In the genomic region with DNA sequence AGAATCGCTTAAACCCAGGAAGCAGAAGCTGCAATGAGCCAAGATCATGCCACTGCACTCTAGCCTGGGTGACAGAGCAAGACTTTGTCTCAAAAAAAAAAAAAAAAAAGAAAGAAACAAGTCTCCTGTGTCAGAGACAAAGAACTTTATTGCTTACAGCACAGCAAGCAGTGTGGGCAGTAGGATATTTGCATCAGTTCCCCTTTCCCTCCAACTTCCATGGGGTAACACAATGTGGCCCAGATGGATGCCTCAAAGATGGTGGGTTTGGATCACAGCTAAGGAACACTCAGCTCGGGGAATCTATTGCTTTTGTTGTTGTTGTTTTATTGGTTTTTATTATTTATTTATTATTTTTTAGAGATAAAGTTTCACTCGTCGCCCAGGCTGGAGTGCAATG, we compare ENCODE assay signal across 19 cellular contexts. TPM values are rescaled to one million over a fixed set of nuclear protein-coding genes. Genes with fewer than 3 reads are reported as not detected.
DNase-seq lines count a peak whose midpoint lies in the region; ATAC-seq and TF ChIP-seq lines count a peak whose summit lies in the region.
"Had no signal": no experiment of that assay in that cellular context is flagged by ENCODE, and none has a peak within 500 bp of the region (broad histone marks: within the 10 kb centered on the region; RNA-seq: fewer than 3 reads in every experiment).

No MANE protein-coding gene starts in this region.

- no peak overlapping the region for H3K4me3 Mint-ChIP-seq in chondrocyte (ENCODE audit: unreplicated experiment)
- no peak overlapping the region for H3K4me3 Mint-ChIP-seq in progenitor cell of endocrine pancreas (ENCODE audit: low read depth)
- H3K4me3 Mint-ChIP-seq in CD8-positive, alpha-beta T cell: no peak overlapping the region
- H3K4me3 Mint-ChIP-seq: CD4-positive, alpha-beta memory T cell had no signal

- CTCF ChIA-PET in CD8-positive, alpha-beta T cell (lab: Charles Lee): no interaction called here

- TF ChIP-seq CTCF in chondrocyte (IDR thresholded peaks at IDR 0.05): no peak
- no peak for TF ChIP-seq CTCF in progenitor cell of endocrine pancreas (IDR thresholded peaks at IDR 0.05; ENCODE audit: unreplicated experiment)
- no peak for TF ChIP-seq CTCF in vagina (IDR thresholded peaks at IDR 0.05)
- TF ChIP-seq CTCF in CD8-positive, alpha-beta T cell (IDR thresholded peaks at IDR 0.05): no peak

- H3K27me3 ChIP-seq in vagina: no peaks in the 10 kb centered on the region
- no peaks in the 10 kb centered on the region for H3K27me3 ChIP-seq in CD8-positive, alpha-beta T cell (ENCODE audit: insufficient read depth, low read length)
- H3K27me3 ChIP-seq: MG63 had no signal

- H3K36me3 Mint-ChIP-seq in chondrocyte (ENCODE audit: low read depth) (no peaks in the 10 kb centered on the region), progenitor cell of endocrine pancreas (ENCODE audit: insufficient read depth) (peaks cover 6% of the 10 kb centered on the region)
- H3K36me3 Mint-ChIP-seq in CD8-positive, alpha-beta T cell: no peaks in the 10 kb centered on the region
- H3K36me3 Mint-ChIP-seq: CD4-positive, alpha-beta memory T cell had no signal

- H3K4me1 Mint-ChIP-seq in chondrocyte (ENCODE audit: low read depth) (peaks cover 34% of the 10 kb centered on the region), progenitor cell of endocrine pancreas (ENCODE audit: low read depth) (peaks cover 12% of the 10 kb centered on the region)
- peaks cover 12% of the 10 kb centered on the region for H3K4me1 Mint-ChIP-seq in CD8-positive, alpha-beta T cell (ENCODE audit: low read depth)

- H3K4me3 ChIP-seq in vagina: no peak overlapping the region
- H3K4me3 ChIP-seq in CD8-positive, alpha-beta T cell (ENCODE audit: low read depth, low read length): no peak overlapping the region
- H3K4me3 ChIP-seq: MG63 had no signal

- POLR2A ChIA-PET in CD8-positive, alpha-beta T cell (lab: Charles Lee): no interaction called here

- TF ChIP-seq POLR2A in vagina (IDR thresholded peaks at IDR 0.05): no peak

- no peaks in the 10 kb centered on the region for H3K9me3 ChIP-seq in vagina
- H3K9me3 ChIP-seq in CD8-positive, alpha-beta T cell (ENCODE audit: low read length): no peaks in the 10 kb centered on the region
- H3K9me3 ChIP-seq: MG63 had no signal

- H3K27ac Mint-ChIP-seq in chondrocyte (ENCODE audit: unreplicated experiment) (peak overlapping the region; percentile 57), progenitor cell of endocrine pancreas (peak overlapping the region; percentile 73)
- no peak overlapping the region for H3K27ac Mint-ChIP-seq in CD8-positive, alpha-beta T cell
- H3K27ac Mint-ChIP-seq: CD4-positive, alpha-beta memory T cell had no signal

- no peak for ATAC-seq in CD8-positive, alpha-beta T cell

- intact Hi-C loops in vagina (cut with DNase I): no loop called here
- intact Hi-C loops in CD8-positive, alpha-beta T cell (cut with DNase I, micrococcal nuclease): no loop called here

- peaks cover 26% of the 10 kb centered on the region for H3K4me1 ChIP-seq in vagina
- H3K4me1 ChIP-seq in CD8-positive, alpha-beta T cell (ENCODE audit: insufficient read depth, low read length): peaks cover 8% of the 10 kb centered on the region

- H3K27ac ChIP-seq in vagina: peak overlapping the region; percentile 27
- H3K27ac ChIP-seq in CD8-positive, alpha-beta T cell (ENCODE audit: low read depth, low read length): no peak overlapping the region

- DNase-seq in SIG-M5 treated with dmso at 0.1 percent for 504 hours (lab: John Stamatoyannopoulos, UW; ENCODE audit: unreplicated experiment) (peak; percentile 23), SIG-M5 (lab: John Stamatoyannopoulos, UW) (no peak), chondrocyte (ENCODE audit: low spot score) (no peak), progenitor cell of endocrine pancreas (ENCODE audit: low spot score, unreplicated experiment) (no peak), vagina (ENCODE audit: extremely low spot score in 2 of 2) (no peak), ureter (ENCODE audit: low spot score) (no peak)
- DNase-seq in stimulated activated CD4-positive, alpha-beta T cell treated with anti-CD3 and anti-CD28 coated beads, Interleukin-2, amount 100 ng/mL, for 24 hours: no peak
- no peak for DNase-seq in CD8-positive, alpha-beta T cell
- DNase-seq: Calu3; CD4-positive, alpha-beta memory T cell; DMS53; Kasumi-1; MG63; NCI-H1694 treated with DMSO at 0.1 percent for 48 hours; NCI-H510A; NCI-H748 treated with DMSO at 0.1 percent for 48 hours; NK-92 treated with Interleukin-12 subunit alpha and Interleukin-12 subunit beta, amount 100 ng/mL, for 24 hours; OCI-M1; SHP77 treated with DMSO at 0.1 percent for 48 hours had no signal

- H3K27me3 Mint-ChIP-seq in chondrocyte (ENCODE audit: low read depth) (no peaks in the 10 kb centered on the region), progenitor cell of endocrine pancreas (no peaks in the 10 kb centered on the region)
- H3K27me3 Mint-ChIP-seq in CD8-positive, alpha-beta T cell (ENCODE audit: low read depth): no peaks in the 10 kb centered on the region
- H3K27me3 Mint-ChIP-seq: CD4-positive, alpha-beta memory T cell had no signal

- H3K36me3 ChIP-seq in vagina: no peaks in the 10 kb centered on the region
- no peaks in the 10 kb centered on the region for H3K36me3 ChIP-seq in CD8-positive, alpha-beta T cell (ENCODE audit: insufficient read depth, low read length)

- no peaks in the 10 kb centered on the region for H3K9me3 Mint-ChIP-seq in chondrocyte (ENCODE audit: low read depth)
- no peaks in the 10 kb centered on the region for H3K9me3 Mint-ChIP-seq in progenitor cell of endocrine pancreas (ENCODE audit: low read depth)
- no peaks in the 10 kb centered on the region for H3K9me3 Mint-ChIP-seq in CD8-positive, alpha-beta T cell
- H3K9me3 Mint-ChIP-seq: CD4-positive, alpha-beta memory T cell had no signal

RNA-seq across cellular contexts. Expression of gene PSPH, which starts 5.4 kb away (rescaled TPM):
- total RNA-seq in chondrocyte (11.4 to 37.5 TPM (median 35.9 TPM) in 3 replicates), progenitor cell of endocrine pancreas (36.6 and 39.8 TPM in 2 replicates), vagina (13.3 TPM), ureter (17.1 TPM)
- 1 to 10 TPM in 1 of 2 experiments, under 1 TPM in 1; 0.89 to 1.1 TPM for total RNA-seq in CD8-positive, alpha-beta T cell

RNA-seq across cellular contexts. Expression of gene CCT6A, which starts 5.8 kb away (rescaled TPM):
- total RNA-seq in chondrocyte (97.2 to 123 TPM (median 101 TPM) in 3 replicates), progenitor cell of endocrine pancreas (150 and 159 TPM in 2 replicates), vagina (82.0 TPM), ureter (121 TPM)
- total RNA-seq in CD8-positive, alpha-beta T cell: 10 to 100 TPM; 36.3 to 40.9 TPM

RNA-seq across cellular contexts. Expression of gene SUMF2, which starts 18.3 kb away (rescaled TPM):
- total RNA-seq in chondrocyte: 158 to 182 TPM (median 160 TPM) in 3 replicates
- total RNA-seq in progenitor cell of endocrine pancreas: 89.5 and 90.8 TPM in 2 replicates
- 88.4 TPM for total RNA-seq in vagina
- 100 to 1,000 TPM in 1 of 2 experiments, 10 to 100 TPM in 1; 97.8 to 103 TPM for total RNA-seq in CD8-positive, alpha-beta T cell
- total RNA-seq in ureter: 165 TPM

RNA-seq across cellular contexts. Expression of gene PHKG1, which starts 47.0 kb away (rescaled TPM):
- total RNA-seq in chondrocyte (0.15 to 0.62 TPM (median 0.24 TPM) in 3 replicates), progenitor cell of endocrine pancreas (0.27 and 1.2 TPM in 2 replicates), vagina (not detected), ureter (3.1 TPM)
- total RNA-seq in CD8-positive, alpha-beta T cell: 1 to 10 TPM; 8.9 to 9.6 TPM
